Comparison of ENCODE assay signal across 8 cellular contexts in the genomic region with DNA sequence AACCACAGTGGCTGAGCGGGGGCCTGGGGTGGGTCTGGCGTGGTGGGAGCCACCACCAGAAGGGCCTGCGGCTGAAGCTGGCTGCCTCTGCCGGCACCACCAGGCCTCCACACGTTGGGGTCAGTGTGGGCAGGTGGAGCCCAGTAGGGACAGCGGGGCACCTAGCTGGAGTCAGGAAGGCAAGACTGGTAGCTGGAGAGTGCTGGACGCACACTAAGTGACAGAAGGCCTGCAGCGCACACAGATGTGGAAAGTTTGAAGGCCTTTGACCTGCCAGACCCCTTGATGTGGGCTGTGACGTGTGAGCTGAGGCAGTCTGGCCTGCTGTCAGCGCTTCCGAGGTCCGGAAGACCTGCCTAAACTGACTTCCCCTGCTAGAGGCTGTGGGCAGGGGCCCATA. TPM values are rescaled to one million over a fixed set of nuclear protein-coding genes. Genes with fewer than 3 reads are reported as not detected.
DNase-seq lines count a peak whose midpoint lies in the region; ATAC-seq and TF ChIP-seq lines count a peak whose summit lies in the region.

No MANE protein-coding gene starts in this region.

- H3K4me3 ChIP-seq in brain microvascular endothelial cell (ENCODE audit: low read depth, low read length): no peak overlapping the region
- H3K4me3 ChIP-seq in lower lobe of right lung: no peak overlapping the region
- H3K4me3 ChIP-seq in stomach: no peak overlapping the region

- H3K27me3 ChIP-seq in brain microvascular endothelial cell (replicated peaks) (no peaks in the 10 kb centered on the region), lower lobe of right lung (ENCODE audit: low read depth) (no peaks in the 10 kb centered on the region), stomach (no peaks in the 10 kb centered on the region)

- ATAC-seq in HG02885 (IDR thresholded peaks at IDR 0.05; ENCODE audit: poor library complexity, unreplicated experiment) (peak; percentile 39), lower lobe of right lung (peak; percentile 51 to 55), GM19035 (IDR thresholded peaks at IDR 0.05; ENCODE audit: unreplicated experiment) (no peak)

- H3K4me1 ChIP-seq in lower lobe of right lung (peaks cover 47% of the 10 kb centered on the region), stomach (peaks cover 15 to 61% (median 36%) of the 10 kb centered on the region in 4 donors)

- intact Hi-C loops in lower lobe of right lung (cut with DNase I) (no loop called here), stomach (cut with DNase I; ENCODE audit: low total_unique reads) (no loop called here)

- WGBS in stomach, 5 donors: 66 to 83% (median 69%) methylated on average over 4 to 12 of the region's 12 CpGs

- peak overlapping the region; percentile 95 for H3K27ac ChIP-seq in brain microvascular endothelial cell
- peak overlapping the region; percentile 70 for H3K27ac ChIP-seq in lower lobe of right lung
- H3K27ac ChIP-seq in stomach: peak overlapping the region; percentile 41 to 85 (median 81)
- no peak overlapping the region for H3K27ac ChIP-seq in substantia nigra (ENCODE audit: low read depth, low read length, poor library complexity, severe bottlenecking)

- TF ChIP-seq POLR2A in stomach (IDR thresholded peaks at IDR 0.05): no peak

- no peak for TF ChIP-seq EP300 in stomach (IDR thresholded peaks at IDR 0.05)

- no peaks in the 10 kb centered on the region for H3K36me3 ChIP-seq in brain microvascular endothelial cell (replicated peaks)
- no peaks in the 10 kb centered on the region for H3K36me3 ChIP-seq in lower lobe of right lung
- H3K36me3 ChIP-seq in stomach: no peaks in the 10 kb centered on the region

- H3K9me3 ChIP-seq in lower lobe of right lung (no peaks in the 10 kb centered on the region), stomach (no peaks in the 10 kb centered on the region)

- DNase-seq in brain microvascular endothelial cell (peak; percentile 14), lower lobe of right lung (peak; percentile 52), stomach (no peak), amniotic stem cell (lab: John Stamatoyannopoulos, UW) (no peak), substantia nigra (lab: John Stamatoyannopoulos, UW) (no peak)
- no peak for DNase-seq in activated effector memory CD4-positive, alpha-beta T cell treated with anti-CD3 and anti-CD28 coated beads, Interleukin-2, amount 50 U/mL, for 16 hours

- in situ Hi-C loops in brain microvascular endothelial cell (cut with HindIII; ENCODE audit: low pct_ligation_motif_present, low sequenced_read_pairs): no loop called here

- no peak for TF ChIP-seq CTCF in brain microvascular endothelial cell (IDR thresholded peaks at IDR 0.05; ENCODE audit: low read depth, low read length, missing control alignments)
- TF ChIP-seq CTCF in lower lobe of right lung (IDR thresholded peaks at IDR 0.05): no peak
- TF ChIP-seq CTCF in stomach (IDR thresholded peaks at IDR 0.05): no peak

RNA-seq across cellular contexts. Expression of a gene that starts 26.3 kb away (rescaled TPM):
- total RNA-seq in lower lobe of right lung: 70.6 TPM
- total RNA-seq in stomach: 10 to 100 TPM in 3 of 5 donors, 1 to 10 TPM in 2; 6.2 to 47.8 (median 11.6) TPM
- polyA plus RNA-seq in stomach: 1 to 10 TPM; 5.0 to 6.2 (median 6.0) TPM

Comparison
In these comparisons a context has a peak if more than half of its experiments do, and no peak if none do; other contexts are left out.
1. DNase-seq: peak in brain microvascular endothelial cell (single experiment) and lower lobe of right lung (single experiment); none in stomach (single experiment), amniotic stem cell (single experiment), activated effector memory CD4-positive, alpha-beta T cell treated with anti-CD3 and anti-CD28 coated beads, Interleukin-2, amount 50 U/mL, for 16 hours (single experiment) and substantia nigra (0 of 49).